ENCODE assay signal across 22 cellular contexts in the genomic region with DNA sequence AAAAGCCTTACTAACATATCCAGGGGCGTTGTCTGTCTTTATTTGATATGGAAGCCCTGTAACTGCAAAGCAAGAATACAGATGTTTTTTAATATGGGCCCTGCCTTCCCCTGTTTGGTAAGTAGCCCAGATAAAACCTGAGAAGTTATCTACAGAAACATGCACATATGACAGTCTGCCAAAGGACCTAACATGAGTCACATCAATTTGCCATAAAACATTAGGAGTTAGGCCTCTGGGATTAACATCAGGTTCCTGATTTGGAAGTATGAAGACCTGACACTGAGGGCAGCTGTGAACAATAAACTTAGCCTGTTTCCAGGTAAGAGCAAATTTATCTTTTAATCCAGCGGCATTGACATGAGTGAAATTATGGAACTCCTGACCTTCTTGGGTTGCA.
"Had no signal": no experiment of that assay in that cellular context is flagged by ENCODE, and none has a peak within 500 bp of the region (broad histone marks: within the 10 kb centered on the region; RNA-seq: fewer than 3 reads in every experiment).

No MANE protein-coding gene starts in this region.

- H3K4me1 ChIP-seq: esophagus squamous epithelium, gastrocnemius medialis, heart right ventricle, left lung, lower lobe of right lung had no signal

- H3K4me3 ChIP-seq: esophagus squamous epithelium, gastrocnemius medialis, heart right ventricle, left lung, lower lobe of right lung had no signal

- H3K36me3 ChIP-seq: esophagus squamous epithelium, gastrocnemius medialis, heart right ventricle, left lung, lower lobe of right lung had no signal

- DNase-seq: cortex of kidney; effector CD8-positive, alpha-beta T cell; effector memory CD8-positive, alpha-beta T cell; endodermal cell; erythroblast; esophagus squamous epithelium; foreskin fibroblast; foreskin melanocyte; gastrocnemius medialis; glutamatergic neuron; head of caudate nucleus; heart right ventricle; hippocampal formation; left cardiac atrium; left lung; left ventricle myocardium superior; lower lobe of right lung; mesendoderm; midbrain; naive B cell had no signal

- H3K27me3 ChIP-seq: esophagus squamous epithelium, gastrocnemius medialis, heart right ventricle, left lung had no signal

- H3K9me3 ChIP-seq: gastrocnemius medialis had no signal

- ATAC-seq: effector memory CD8-positive, alpha-beta T cell; esophagus mucosa; gastrocnemius medialis; heart right ventricle; left cardiac atrium; left lung; left ventricle myocardium superior; lower lobe of right lung had no signal

- H3K27ac ChIP-seq: epithelial cell of prostate, esophagus squamous epithelium, gastrocnemius medialis, heart right ventricle, left lung, lower lobe of right lung had no signal
